8 cellular contexts compared by ENCODE assay signal in genomic region chr9:136864996-136865767, GRCh38. TPM values are rescaled to one million over a fixed set of nuclear protein-coding genes. Genes with fewer than 3 reads are reported as not detected.
DNase-seq lines count a peak whose midpoint lies in the region; ATAC-seq and TF ChIP-seq lines count a peak whose summit lies in the region.

No MANE protein-coding gene starts in this region.

- no peak overlapping the region for H3K27ac ChIP-seq in mammary epithelial cell (ENCODE audit: insufficient read depth, low read depth, low read length)
- H3K27ac ChIP-seq in mesenchymal stem cell (ENCODE audit: low read length, poor library complexity, severe bottlenecking), result no peak overlapping the region
- peak overlapping the region; percentile 69 for H3K27ac ChIP-seq in vagina

- dilution Hi-C loops in mammary epithelial cell (cut with HindIII; ENCODE audit: low sequenced_read_pairs), result no loop called here

- in situ Hi-C loops in mammary epithelial cell (cut with MboI; ENCODE audit: low sequenced_read_pairs in 2 of 2), result no loop called here

- no peaks in the 10 kb centered on the region for H3K9me3 Mint-ChIP-seq in activated naive CD4-positive, alpha-beta T cell treated with anti-CD3 and anti-CD28 coated beads, Interleukin-2, amount 10 ng/mL, durations not matched to agents 7 days and 5 days

- H3K27me3 ChIP-seq in mammary epithelial cell (ENCODE audit: insufficient read depth, low read length) (no peaks in the 10 kb centered on the region), mesenchymal stem cell (ENCODE audit: control insufficient read depth in 1 of 2, insufficient read depth in 1 of 2, low read length in 2 of 2) (no peaks in the 10 kb centered on the region), vagina (no peaks in the 10 kb centered on the region)

- no peak overlapping the region for H2AFZ ChIP-seq in mammary epithelial cell (ENCODE audit: low read depth, low read length)
- H2AFZ ChIP-seq in mesenchymal stem cell (ENCODE audit: low read depth, low read length), result no peak overlapping the region

- peaks cover 29% of the 10 kb centered on the region for H3K79me2 ChIP-seq in mammary epithelial cell (ENCODE audit: insufficient read depth, low read length)

- H3K27me3 Mint-ChIP-seq in activated naive CD4-positive, alpha-beta T cell treated with anti-CD3 and anti-CD28 coated beads, Interleukin-2, amount 10 ng/mL, durations not matched to agents 7 days and 5 days, result no peaks in the 10 kb centered on the region

- intact Hi-C loops in mammary epithelial cell (cut with micrococcal nuclease), result loop anchor here (5.0 kb wide), 1 partner anchor 37 kb away; no protein-coding TSS in a partner anchor
- intact Hi-C loops in vagina (cut with DNase I), result no loop called here

- 69% methylated on average over 5 of the region's 11 CpGs for WGBS in mammary epithelial cell (ENCODE audit: low coverage, missing lambda C conversion rate)
- 67% methylated on average over 11 of the region's 11 CpGs for WGBS in mesenchymal stem cell

- peak overlapping the region; percentile 44 for H4K91ac ChIP-seq in mesenchymal stem cell (ENCODE audit: low read length)

- H3K36me3 Mint-ChIP-seq in activated naive CD4-positive, alpha-beta T cell treated with anti-CD3 and anti-CD28 coated beads, Interleukin-2, amount 10 ng/mL, durations not matched to agents 7 days and 5 days, result peaks cover 22% of the 10 kb centered on the region

- H3K9ac ChIP-seq in mammary epithelial cell (ENCODE audit: insufficient read depth, low read length), result no peak overlapping the region
- H3K9ac ChIP-seq in mesenchymal stem cell (ENCODE audit: low read length), result peak overlapping the region; percentile 75

- H2BK15ac ChIP-seq in mesenchymal stem cell (ENCODE audit: low read depth, poor library complexity, severe bottlenecking), result no peak overlapping the region

- peak overlapping the region; percentile 55 for H2AK5ac ChIP-seq in mesenchymal stem cell (ENCODE audit: low read length, severe bottlenecking)

- peak overlapping the region; percentile 87 for H3K4me3 Mint-ChIP-seq in activated naive CD4-positive, alpha-beta T cell treated with anti-CD3 and anti-CD28 coated beads, Interleukin-2, amount 10 ng/mL, durations not matched to agents 7 days and 5 days

- peaks cover 25% of the 10 kb centered on the region for H3K79me1 ChIP-seq in mesenchymal stem cell (replicated peaks; ENCODE audit: low read length, poor library complexity, severe bottlenecking)

- H3K18ac ChIP-seq in mesenchymal stem cell (ENCODE audit: low read depth in 1 of 2, low read length in 2 of 2), result peak overlapping the region in 1 of 2 experiments; percentile 17

- H3K4ac ChIP-seq in mesenchymal stem cell (ENCODE audit: low read depth in 1 of 2, low read length in 2 of 2), result no peak overlapping the region

- TF ChIP-seq POLR2A in vagina (IDR thresholded peaks at IDR 0.05), result no peak

- no peak overlapping the region for H3K14ac ChIP-seq in mesenchymal stem cell (ENCODE audit: low read length in 2 of 2)

- peak overlapping the region; percentile 73 to 96 (median 94) for H3K4me3 ChIP-seq in mammary epithelial cell (replicated peaks in 1 of 3; ENCODE audit: insufficient read depth in 1 of 3, low read depth in 2 of 3, low read length in 3 of 3)
- peak overlapping the region; percentile 80 to 98 for H3K4me3 ChIP-seq in mesenchymal stem cell (ENCODE audit: insufficient read depth in 1 of 2, low read depth in 1 of 2, low read length in 2 of 2)
- H3K4me3 ChIP-seq in vagina, result peak overlapping the region; percentile 95 to 97

- H2BK120ac ChIP-seq in mesenchymal stem cell (ENCODE audit: low read depth, low read length), result no peak overlapping the region

- no TSS peak for BruUV-seq in mammary epithelial cell (replicated peaks; lab: Mats Ljungman, UMichigan)

- H3K4me1 ChIP-seq in mammary epithelial cell (ENCODE audit: insufficient read depth, low read length), result peaks cover 4% of the 10 kb centered on the region
- H3K4me1 ChIP-seq in mesenchymal stem cell (ENCODE audit: control insufficient read depth, insufficient read depth, low read depth, low read length), result peaks cover 10% of the 10 kb centered on the region
- H3K4me1 ChIP-seq in vagina, result peaks cover 32% of the 10 kb centered on the region

- TF ChIP-seq CTCF in mammary epithelial cell (conservative IDR thresholded peaks at IDR 0.05 in 1 of 2, IDR thresholded peaks at IDR 0.05 in 1 of 2; ENCODE audit: extremely low read depth in 1 of 2, insufficient read depth in 1 of 2, low read depth in 1 of 2, low read length in 2 of 2), result no peak
- no peak for TF ChIP-seq CTCF in vagina (IDR thresholded peaks at IDR 0.05)

- H3K36me3 ChIP-seq in mammary epithelial cell (ENCODE audit: insufficient read depth, low read length), result peaks cover 2% of the 10 kb centered on the region
- peaks cover 46 to 48% of the 10 kb centered on the region in 2 experiments for H3K36me3 ChIP-seq in mesenchymal stem cell (ENCODE audit: control insufficient read depth in 1 of 2, insufficient read depth in 2 of 2, low read depth in 1 of 2, low read length in 2 of 2)
- H3K36me3 ChIP-seq in vagina, result peaks cover 0 to 35% of the 10 kb centered on the region in 2 donors

- DNase-seq in activated naive CD4-positive, alpha-beta T cell treated with anti-CD3 and anti-CD28 coated beads, Interleukin-2, amount 10 ng/mL, durations not matched to agents 7 days and 5 days, result no peak
- no peak for DNase-seq in activated naive CD4-positive, alpha-beta T cell (lab: John Stamatoyannopoulos, UW)
- DNase-seq in mammary epithelial cell (no peak), mesenchymal stem cell (no peak), vagina (ENCODE audit: extremely low spot score in 2 of 2) (no peak), MV-4-11 (lab: John Stamatoyannopoulos, UW) (no peak)

- CTCF ChIA-PET in activated naive CD4-positive, alpha-beta T cell treated with anti-CD3 and anti-CD28 coated beads, Interleukin-2, amount 10 ng/mL, durations not matched to agents 7 days and 5 days (lab: Charles Lee), result interaction anchor here (1.0 kb wide), 1 partner anchor 37 kb away, joined by 3 read pairs; no protein-coding TSS in a partner anchor
- CTCF ChIA-PET in mammary epithelial cell (lab: Charles Lee; ENCODE audit: low non-redundant PET), result no interaction called here

- H2BK5ac ChIP-seq in mesenchymal stem cell (ENCODE audit: low read depth, low read length, poor library complexity, severe bottlenecking), result no peak overlapping the region

- H3K9me3 ChIP-seq in mammary epithelial cell (replicated peaks; ENCODE audit: insufficient read depth, low read length) (peaks cover 1% of the 10 kb centered on the region), mesenchymal stem cell (ENCODE audit: control insufficient read depth, low read length) (no peaks in the 10 kb centered on the region), vagina (no peaks in the 10 kb centered on the region)

- peak overlapping the region; percentile 85 for H3K4me2 ChIP-seq in mammary epithelial cell (ENCODE audit: insufficient read depth, low read depth, low read length)
- H3K4me2 ChIP-seq in mesenchymal stem cell (ENCODE audit: low read length, poor library complexity, severe bottlenecking), result peak overlapping the region; percentile 83

- no peak overlapping the region for H3K23ac ChIP-seq in mesenchymal stem cell (ENCODE audit: low read length in 2 of 2)

- H3K27ac Mint-ChIP-seq in activated naive CD4-positive, alpha-beta T cell treated with anti-CD3 and anti-CD28 coated beads, Interleukin-2, amount 10 ng/mL, durations not matched to agents 7 days and 5 days, result peak overlapping the region; percentile 60

- H4K8ac ChIP-seq in mesenchymal stem cell (ENCODE audit: low read length), result no peak overlapping the region

- no peak for ATAC-seq in HG03354 (IDR thresholded peaks at IDR 0.05; ENCODE audit: poor library complexity, severe bottlenecking, unreplicated experiment)
- no peak for ATAC-seq in HG02759 (IDR thresholded peaks at IDR 0.05; ENCODE audit: unreplicated experiment)

- no peak overlapping the region for H2BK12ac ChIP-seq in mesenchymal stem cell (ENCODE audit: low read length in 2 of 2)

- H4K20me1 ChIP-seq in mammary epithelial cell (ENCODE audit: insufficient read depth, low read length), result no peaks in the 10 kb centered on the region

- H3K4me1 Mint-ChIP-seq in activated naive CD4-positive, alpha-beta T cell treated with anti-CD3 and anti-CD28 coated beads, Interleukin-2, amount 10 ng/mL, durations not matched to agents 7 days and 5 days, result peaks cover 21% of the 10 kb centered on the region

RNA-seq across cellular contexts. Expression of gene EDF1, which starts 0.9 kb away (rescaled TPM):
- total RNA-seq in mammary epithelial cell (100 to 1,000 TPM; 146 to 357 TPM), vagina (257 TPM)
- 322 TPM for polyA plus RNA-seq in mammary epithelial cell
- polyA minus RNA-seq in mammary epithelial cell, result 138 TPM
- polyA plus RNA-seq in mesenchymal stem cell (2013, experiment 1 of 2), result 391 TPM
- 389 TPM for polyA plus RNA-seq in mesenchymal stem cell (2013, experiment 2 of 2)

RNA-seq across cellular contexts. Expression of gene MAMDC4, which starts 13.0 kb away (rescaled TPM):
- total RNA-seq in mammary epithelial cell (1 to 10 TPM in 1 of 2 donors, under 1 TPM in 1; 0.83 to 8.8 TPM), vagina (3.2 TPM)
- polyA plus RNA-seq in mammary epithelial cell, result 2.4 TPM
- polyA minus RNA-seq in mammary epithelial cell, result not detected
- 1.6 TPM for polyA plus RNA-seq in mesenchymal stem cell (2013, experiment 1 of 2)
- 2.1 TPM for polyA plus RNA-seq in mesenchymal stem cell (2013, experiment 2 of 2)

RNA-seq across cellular contexts. Expression of gene PHPT1, which starts 16.0 kb away (rescaled TPM):
- total RNA-seq in mammary epithelial cell, result 100 to 1,000 TPM in 1 of 2 donors, 10 to 100 TPM in 1; 55.3 to 143 TPM
- 209 TPM for polyA plus RNA-seq in mammary epithelial cell
- polyA minus RNA-seq in mammary epithelial cell, result 20.8 TPM
- polyA plus RNA-seq in mesenchymal stem cell (2013, experiment 1 of 2), result 179 TPM
- polyA plus RNA-seq in mesenchymal stem cell (2013, experiment 2 of 2), result 179 TPM
- 38.1 TPM for total RNA-seq in vagina

RNA-seq across cellular contexts. Expression of gene TRAF2, which starts 21.1 kb away (rescaled TPM):
- 10 to 100 TPM in 1 of 2 donors, 1 to 10 TPM in 1; 8.3 to 27.8 TPM for total RNA-seq in mammary epithelial cell
- polyA plus RNA-seq in mammary epithelial cell, result 18.4 TPM
- polyA minus RNA-seq in mammary epithelial cell, result 24.0 TPM
- polyA plus RNA-seq in mesenchymal stem cell (2013, experiment 1 of 2), result 5.3 TPM
- 4.8 TPM for polyA plus RNA-seq in mesenchymal stem cell (2013, experiment 2 of 2)
- total RNA-seq in vagina, result 12.8 TPM

RNA-seq across cellular contexts. Expression of gene AJM1, which starts 22.9 kb away (rescaled TPM):
- 1 to 10 TPM; 1.2 to 2.9 TPM for total RNA-seq in mammary epithelial cell
- polyA plus RNA-seq in mammary epithelial cell, result 0.40 TPM
- polyA minus RNA-seq in mammary epithelial cell, result not detected
- 2.3 TPM for polyA plus RNA-seq in mesenchymal stem cell (2013, experiment 1 of 2)
- 2.4 TPM for polyA plus RNA-seq in mesenchymal stem cell (2013, experiment 2 of 2)
- 1.2 TPM for total RNA-seq in vagina
